19 cellular contexts compared by ENCODE assay signal in the genomic region with DNA sequence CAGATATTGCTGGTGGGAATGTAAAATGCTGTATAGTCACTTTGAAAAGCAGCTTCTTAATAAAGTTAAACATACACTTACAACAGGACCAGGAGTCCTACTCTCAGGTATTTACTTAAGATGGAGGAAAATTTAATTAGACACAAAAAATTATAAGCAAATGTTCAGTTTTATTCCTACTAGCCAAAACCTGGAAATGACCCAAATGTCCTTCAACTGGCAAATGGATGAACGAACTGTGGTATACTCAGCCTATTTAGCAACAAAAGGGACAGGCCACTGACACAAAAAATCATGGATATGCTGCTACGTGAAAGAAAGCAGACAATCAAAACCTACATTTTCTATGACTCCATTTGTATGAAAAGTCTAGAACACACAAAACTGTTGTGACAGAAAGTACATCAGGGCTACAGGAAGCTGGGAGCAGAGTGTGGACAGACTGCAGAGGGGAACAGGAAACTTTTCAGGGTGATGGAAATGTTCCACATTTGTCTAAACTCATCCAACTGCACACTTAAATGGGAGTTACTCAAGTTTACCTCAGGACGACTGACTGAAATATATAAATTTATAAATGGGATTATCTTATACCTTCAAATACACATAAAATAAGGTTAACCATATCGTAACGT. TPM values are rescaled to one million over a fixed set of nuclear protein-coding genes. Genes with fewer than 3 reads are reported as not detected.
DNase-seq lines count a peak whose midpoint lies in the region; FAIRE-seq and TF ChIP-seq lines count a peak whose summit lies in the region.
"Had no signal": no experiment of that assay in that cellular context is flagged by ENCODE, and none has a peak within 500 bp of the region (broad histone marks: within the 10 kb centered on the region; RNA-seq: fewer than 3 reads in every experiment).

No MANE protein-coding gene starts in this region.

- no peak overlapping the region for H3K56ac ChIP-seq in H1 (replicated peaks; ENCODE audit: insufficient read length, low read depth, low read length)

- H3K4me3 Mint-ChIP-seq in activated naive CD8-positive, alpha-beta T cell: no peak overlapping the region
- no peak overlapping the region for H3K4me3 Mint-ChIP-seq in activated naive CD8-positive, alpha-beta T cell treated with anti-CD3 and anti-CD28 coated beads for 36 hours
- H3K4me3 Mint-ChIP-seq in CD8-positive, alpha-beta memory T cell: no peak overlapping the region
- H3K4me3 Mint-ChIP-seq: activated naive CD8-positive, alpha-beta T cell treated with anti-CD3 and anti-CD28 coated beads, Interleukin-2, amount 50 U/mL, for 24 hours; naive thymus-derived CD8-positive, alpha-beta T cell had no signal

- no peak overlapping the region for H3K14ac ChIP-seq in H1 (ENCODE audit: insufficient read length)

- H3K27me3 ChIP-seq in H1 (replicated peaks in 1 of 4; ENCODE audit: control insufficient read depth in 3 of 4, extremely low read depth in 1 of 4, insufficient read depth in 3 of 4, low read length in 3 of 4) (no peaks in the 10 kb centered on the region), sigmoid colon (no peaks in the 10 kb centered on the region)
- no peaks in the 10 kb centered on the region for H3K27me3 ChIP-seq in CD8-positive, alpha-beta memory T cell (ENCODE audit: insufficient read depth, low read length, poor library complexity, severe bottlenecking)
- H3K27me3 ChIP-seq: tibial nerve had no signal

- H2AK5ac ChIP-seq in H1 (ENCODE audit: low read depth, low read length): no peak overlapping the region

- no peaks in the 10 kb centered on the region for H3K27me3 Mint-ChIP-seq in activated naive CD8-positive, alpha-beta T cell
- H3K27me3 Mint-ChIP-seq in activated naive CD8-positive, alpha-beta T cell treated with anti-CD3 and anti-CD28 coated beads for 36 hours: no peaks in the 10 kb centered on the region
- H3K27me3 Mint-ChIP-seq in CD8-positive, alpha-beta memory T cell: no peaks in the 10 kb centered on the region
- H3K27me3 Mint-ChIP-seq: activated naive CD8-positive, alpha-beta T cell treated with anti-CD3 and anti-CD28 coated beads, Interleukin-2, amount 50 U/mL, for 24 hours; naive thymus-derived CD8-positive, alpha-beta T cell had no signal

- H4K8ac ChIP-seq in H1 (ENCODE audit: extremely low read depth, insufficient read depth, low read length): no peak overlapping the region

- H4K20me1 ChIP-seq in H1 (replicated peaks in 1 of 2; ENCODE audit: control insufficient read depth in 1 of 2, insufficient read depth in 2 of 2, low read length in 2 of 2): no peaks in the 10 kb centered on the region

- peaks cover 6% of the 10 kb centered on the region for H3K4me1 Mint-ChIP-seq in activated naive CD8-positive, alpha-beta T cell (ENCODE audit: low read depth)
- H3K4me1 Mint-ChIP-seq in activated naive CD8-positive, alpha-beta T cell treated with anti-CD3 and anti-CD28 coated beads for 36 hours: peaks cover 21% of the 10 kb centered on the region
- H3K4me1 Mint-ChIP-seq in CD8-positive, alpha-beta memory T cell: peaks cover 0 to 11% (median 3%) of the 10 kb centered on the region in 3 donors

- no peak overlapping the region for H2BK12ac ChIP-seq in H1 (ENCODE audit: low read depth, low read length)

- H4K5ac ChIP-seq in H1 (ENCODE audit: insufficient read length, low read depth, low read length): no peak overlapping the region

- H3K4me1 ChIP-seq in H1 (replicated peaks in 1 of 4; ENCODE audit: control insufficient read depth in 3 of 4, insufficient read depth in 4 of 4, low read length in 3 of 4): no peaks in the 10 kb centered on the region
- no peaks in the 10 kb centered on the region for H3K4me1 ChIP-seq in CD8-positive, alpha-beta memory T cell (ENCODE audit: insufficient read depth, low read length)
- H3K4me1 ChIP-seq in sigmoid colon: no peaks in the 10 kb centered on the region
- H3K4me1 ChIP-seq: Caco-2, tibial nerve had no signal

- no peak for TF ChIP-seq RAD21 in H1 (IDR thresholded peaks at IDR 0.05 in 1 of 2, conservative IDR thresholded peaks at IDR 0.05 in 1 of 2; ENCODE audit: low read depth in 2 of 2, low read length in 2 of 2)

- 83% methylated on average over 5 of the region's 5 CpGs; no CpG with 5 or more reads in 1 of the 2 experiments for WGBS in H1 (ENCODE audit: extremely low coverage in 1 of 2, insufficient coverage in 1 of 2, insufficient read length in 1 of 2, insufficient replicate concordance in 2 of 2, low coverage in 1 of 2, low lambda C conversion rate in 2 of 2, missing lambda C conversion rate in 1 of 2), 2 experiments
- WGBS in sigmoid colon, 2 donors: 76 to 84% methylated on average over 5 of the region's 5 CpGs

- H3K4ac ChIP-seq in H1 (replicated peaks; ENCODE audit: insufficient read length, low read depth, low read length): no peak overlapping the region

- TF ChIP-seq EP300 in H1 (IDR thresholded peaks at IDR 0.05; ENCODE audit: borderline replicate concordance in 1 of 2, low read depth in 2 of 2, low read length in 2 of 2) (no peak), sigmoid colon (IDR thresholded peaks at IDR 0.05) (no peak)

- H3K18ac ChIP-seq in H1 (ENCODE audit: extremely low read depth, low read length): no peak overlapping the region

- H3K27ac ChIP-seq in SK-N-MC: peak overlapping the region; percentile 20; the same call in 1 of the 2 replicates
- H3K27ac ChIP-seq in H1 (ENCODE audit: low read depth, low read length): peak overlapping the region; percentile 3; the same call in 1 of the 2 replicates
- H3K27ac ChIP-seq in CD8-positive, alpha-beta memory T cell (ENCODE audit: low read depth, low read length): no peak overlapping the region
- no peak overlapping the region for H3K27ac ChIP-seq in sigmoid colon
- H3K27ac ChIP-seq: epithelial cell of prostate, GM23248, tibial nerve had no signal

- H4K91ac ChIP-seq in H1 (replicated peaks; ENCODE audit: insufficient read length, low read length): no peak overlapping the region

- H3K4me3 ChIP-seq in SK-N-MC (no peak overlapping the region), H1 (ENCODE audit: extremely low read depth in 1 of 4, insufficient read depth in 2 of 4, low read depth in 3 of 4, low read length in 4 of 4) (no peak overlapping the region), sigmoid colon (no peak overlapping the region)
- no peak overlapping the region for H3K4me3 ChIP-seq in CD8-positive, alpha-beta memory T cell (ENCODE audit: low read length)
- H3K4me3 ChIP-seq: GM12878, GM23248, tibial nerve had no signal

- H3K23me2 ChIP-seq in H1 (ENCODE audit: low read depth, low read length): no peaks in the 10 kb centered on the region

- peaks cover 8% of the 10 kb centered on the region for H3K36me3 Mint-ChIP-seq in activated naive CD8-positive, alpha-beta T cell
- H3K36me3 Mint-ChIP-seq in activated naive CD8-positive, alpha-beta T cell treated with anti-CD3 and anti-CD28 coated beads for 36 hours: peaks cover 15% of the 10 kb centered on the region
- H3K36me3 Mint-ChIP-seq in CD8-positive, alpha-beta memory T cell: peaks cover 6 to 46% (median 7%) of the 10 kb centered on the region in 3 donors

- CTCF ChIA-PET in H1 (lab: Charles Lee; ENCODE audit: partially characterized antibody): interaction anchor here (0.6 to 1.4 kb wide), 3 partner anchors 11 to 31 kb away, joined by 4 to 5 read pairs (median 4); no protein-coding TSS in a partner anchor
- CTCF ChIA-PET in CD8-positive, alpha-beta memory T cell (lab: Charles Lee): no interaction called here

- H2AFZ ChIP-seq in H1 (ENCODE audit: low read length): no peak overlapping the region
- H2AFZ ChIP-seq: GM23248 had no signal

- intact Hi-C loops in sigmoid colon (cut with DNase I): no loop called here

- no peak for FAIRE-seq in H1 (lab: Jason Lieb, UNC)
- FAIRE-seq: GM12878, small intestine had no signal

- H3K79me1 ChIP-seq in H1 (ENCODE audit: low read depth, low read length): no peaks in the 10 kb centered on the region

- H2BK20ac ChIP-seq in H1 (ENCODE audit: low read length): no peak overlapping the region

- peaks cover 9% of the 10 kb centered on the region for H3K36me3 ChIP-seq in SK-N-MC (ENCODE audit: insufficient read depth, low read length)
- H3K36me3 ChIP-seq in H1 (ENCODE audit: control insufficient read depth in 2 of 4, insufficient read depth in 4 of 4, low read length in 3 of 4): peaks cover 0 to 5% (median 2%) of the 10 kb centered on the region in 4 experiments; a peak in 4 of 8 replicates
- H3K36me3 ChIP-seq in CD8-positive, alpha-beta memory T cell (ENCODE audit: insufficient read depth, low read length): no peaks in the 10 kb centered on the region
- peaks cover 0 to under 1% (median 0%) of the 10 kb centered on the region in 4 donors for H3K36me3 ChIP-seq in sigmoid colon

- POLR2A ChIA-PET in H1 (lab: Charles Lee; ENCODE audit: partially characterized antibody): interaction anchor here (0.7 kb wide), 1 partner anchor 61 kb away, joined by 3 read pairs; a partner anchor contains a TSS
- POLR2A ChIA-PET in CD8-positive, alpha-beta memory T cell (lab: Charles Lee): no interaction called here

- H2BK5ac ChIP-seq in H1 (ENCODE audit: low read depth, low read length): no peak overlapping the region

- H2BK120ac ChIP-seq in H1 (replicated peaks; ENCODE audit: low read depth, low read length): no peak overlapping the region

- TF ChIP-seq CTCF in H1 (IDR thresholded peaks at IDR 0.05; ENCODE audit: control extremely low read depth in 1 of 3, insufficient read depth in 1 of 3, low read depth in 1 of 3, low read length in 3 of 3) (no peak), sigmoid colon (IDR thresholded peaks at IDR 0.05) (no peak)

- DNase-seq in activated naive CD8-positive, alpha-beta T cell treated with anti-CD3 and anti-CD28 coated beads for 36 hours: no peak
- no peak for DNase-seq in SK-N-MC (ENCODE audit: low read depth, low spot score)
- DNase-seq in H1 (ENCODE audit: low read depth in 1 of 2, low spot score in 2 of 2): no peak
- DNase-seq in CD8-positive, alpha-beta memory T cell: no peak
- DNase-seq in stimulated activated CD4-positive, alpha-beta T cell treated with anti-CD3 and anti-CD28 coated beads, Interleukin-4, amount 100 ng/mL, for 1 hour: no peak
- no peak for DNase-seq in sigmoid colon
- DNase-seq: activated CD4-positive, alpha-beta T cell treated with anti-CD3 and anti-CD28 coated beads, Interleukin-2, amount 50 U/mL, for 48 hours; activated effector memory CD4-positive, alpha-beta T cell treated with Interleukin-2 at 50 U/mL for 16 hours; activated naive CD8-positive, alpha-beta T cell treated with anti-CD3 and anti-CD28 coated beads, Interleukin-2, amount 50 U/mL, for 24 hours; Caco-2; naive thymus-derived CD8-positive, alpha-beta T cell; NCI-H1694; SHP77; small intestine had no signal

- H3K4me2 ChIP-seq in H1 (ENCODE audit: insufficient read depth in 1 of 2, low read depth in 2 of 2, low read length in 2 of 2): no peak overlapping the region; a peak in 1 of 4 replicates

- no peak for TF ChIP-seq POLR2A in H1 (IDR thresholded peaks at IDR 0.05; ENCODE audit: control extremely low read depth in 1 of 2, low read depth in 2 of 2, low read length in 2 of 2)
- TF ChIP-seq POLR2A in sigmoid colon (IDR thresholded peaks at IDR 0.05): no peak

- H2BK15ac ChIP-seq in H1 (ENCODE audit: low read length): no peak overlapping the region

- H3K27ac Mint-ChIP-seq in activated naive CD8-positive, alpha-beta T cell: peak overlapping the region; percentile 61
- H3K27ac Mint-ChIP-seq in activated naive CD8-positive, alpha-beta T cell treated with anti-CD3 and anti-CD28 coated beads for 36 hours: no peak overlapping the region
- H3K27ac Mint-ChIP-seq in CD8-positive, alpha-beta memory T cell: peak overlapping the region in 3 of 8 donors; percentile 13 to 78 (median 50)
- H3K27ac Mint-ChIP-seq: activated naive CD8-positive, alpha-beta T cell treated with anti-CD3 and anti-CD28 coated beads, Interleukin-2, amount 50 U/mL, for 24 hours had no signal

- H3K9me3 ChIP-seq in SK-N-MC (ENCODE audit: low read depth, low read length): no peaks in the 10 kb centered on the region
- H3K9me3 ChIP-seq in H1 (ENCODE audit: insufficient read depth in 2 of 2, low read depth in 1 of 2, low read length in 1 of 2): peaks cover 0 to 8% of the 10 kb centered on the region in 2 experiments; a peak in 1 of 4 replicates
- H3K9me3 ChIP-seq in CD8-positive, alpha-beta memory T cell (ENCODE audit: low read length): no peaks in the 10 kb centered on the region
- H3K9me3 ChIP-seq in sigmoid colon: no peaks in the 10 kb centered on the region
- H3K9me3 ChIP-seq: Caco-2 had no signal

- no peak overlapping the region for H3K23ac ChIP-seq in H1 (ENCODE audit: insufficient read length)

- H3K9ac ChIP-seq in SK-N-MC (ENCODE audit: insufficient read length) (no peak overlapping the region), H1 (replicated peaks in 1 of 4; ENCODE audit: extremely low read depth in 1 of 4, low read depth in 3 of 4, low read length in 3 of 4) (no peak overlapping the region)
- H3K9ac ChIP-seq: GM23248 had no signal

- peaks cover 0 to 4% of the 10 kb centered on the region in 2 experiments; a peak in 1 of 4 replicates for H3K79me2 ChIP-seq in H1 (ENCODE audit: control insufficient read depth in 1 of 2, insufficient read depth in 2 of 2, low read length in 2 of 2)

- H3K9me3 Mint-ChIP-seq in activated naive CD8-positive, alpha-beta T cell (ENCODE audit: low read depth): no peaks in the 10 kb centered on the region
- peaks cover 4% of the 10 kb centered on the region for H3K9me3 Mint-ChIP-seq in activated naive CD8-positive, alpha-beta T cell treated with anti-CD3 and anti-CD28 coated beads for 36 hours
- H3K9me3 Mint-ChIP-seq in CD8-positive, alpha-beta memory T cell: peaks cover 0 to 4% (median 1%) of the 10 kb centered on the region in 5 donors
- H3K9me3 Mint-ChIP-seq: activated naive CD8-positive, alpha-beta T cell treated with anti-CD3 and anti-CD28 coated beads, Interleukin-2, amount 50 U/mL, for 24 hours had no signal

RNA-seq across cellular contexts. Expression of a gene that starts 49.3 kb away (rescaled TPM):
- total RNA-seq in activated naive CD8-positive, alpha-beta T cell treated with anti-CD3 and anti-CD28 coated beads for 36 hours: 10 to 100 TPM; 23.8 to 25.6 TPM
- total RNA-seq in H1 (2021; fragmentation: NEBNext Ultra II Directional; extraction: Animal tissue kit (Norgen Biotek cat#: 25700)): 16.3 and 17.3 TPM in 2 replicates
- polyA plus RNA-seq in H1 (2011; rRNA removed) (5.0 and 9.0 TPM in 2 replicates), sigmoid colon (10 to 100 TPM in 1 of 3 donors, 1 to 10 TPM in 2; 2.1 to 24.1 (median 3.0) TPM)
- 6.1 TPM for polyA plus RNA-seq in H1 (2011; cell fraction: cytosol; rRNA removed)
- polyA plus RNA-seq in H1 (2011; cell fraction: nucleus; rRNA removed): 12.8 TPM
- polyA plus RNA-seq in H1 (2012, experiment 1 of 2): 10.9 to 15.7 TPM (median 13.9 TPM) in 4 replicates
- 7.1 TPM for polyA plus RNA-seq in H1 (2012, experiment 2 of 2)
- polyA plus RNA-seq in H1 (2013, experiment 1 of 2): 12.5 TPM
- polyA plus RNA-seq in H1 (2013, experiment 2 of 2): 10.8 TPM
- 3.2 and 4.2 TPM in 2 replicates for polyA minus RNA-seq in H1 (2011; rRNA and poly(A)+ RNA removed)
- polyA minus RNA-seq in H1 (2011; cell fraction: cytosol; rRNA and poly(A)+ RNA removed): 8.7 TPM
- polyA minus RNA-seq in H1 (2011; cell fraction: nucleus; rRNA and poly(A)+ RNA removed): 6.2 TPM
- total RNA-seq in CD8-positive, alpha-beta memory T cell: 10 to 100 TPM; 21.5 to 24.3 TPM
- 1.2 TPM for polyA plus RNA-seq in CD8-positive, alpha-beta memory T cell
- total RNA-seq in sigmoid colon: 10 to 100 TPM in 2 of 4 donors, 1 to 10 TPM in 2; 7.1 to 19.9 (median 11.6) TPM

Comparison
In these comparisons a context has a peak if more than half of its experiments do, and no peak if none do; other contexts are left out.
1. H3K27ac ChIP-seq: peak in SK-N-MC (single experiment) and H1 (single experiment); none in CD8-positive, alpha-beta memory T cell (single experiment) and sigmoid colon (0 of 4).